ENCODE assay signal across 3 cellular contexts in genomic region chr22:40932396-40932795, GRCh38.
A peak's percentile ranks its signal among the peaks of the same experiment; 100 is the strongest.
TF ChIP-seq lines count a peak whose summit lies in the region.

No MANE protein-coding gene starts in this region.

TF ChIP-seq in A549, 52 proteins besides CTCF, POLR2A, EP300 and RAD21:
- TF ChIP-seq CEBPB (IDR thresholded peaks at IDR 0.05), result peak; percentile 67 to 79; a peak in 3 of 4 replicates
- TF ChIP-seq CBX2 (IDR thresholded peaks at IDR 0.05; ENCODE audit: borderline replicate concordance, low read depth), result no peak

TF ChIP-seq in H1, 55 proteins besides CTCF, POLR2A, EP300 and RAD21 (continued from another document):
- TF ChIP-seq CREB1 (IDR thresholded peaks at IDR 0.05), result no peak
- peak; percentile 88 for TF ChIP-seq CEBPB (IDR thresholded peaks at IDR 0.05; ENCODE audit: low read depth, low read length)

TF ChIP-seq in WTC11, 78 proteins besides CTCF, POLR2A, EP300 and RAD21:
- TF ChIP-seq USF2 (CRISPR knock-in tag; IDR thresholded peaks at IDR 0.05), result no peak
- no peak for TF ChIP-seq ATF1 (CRISPR knock-in tag; IDR thresholded peaks at IDR 0.05)
- no peak for TF ChIP-seq RORB (CRISPR knock-in tag; IDR thresholded peaks at IDR 0.05)
- no peak for TF ChIP-seq ZNF219 (CRISPR knock-in tag; IDR thresholded peaks at IDR 0.05; ENCODE audit: borderline replicate concordance)
- no peak for TF ChIP-seq AR (CRISPR knock-in tag; IDR thresholded peaks at IDR 0.05)
- TF ChIP-seq FOXP4 (CRISPR knock-in tag; IDR thresholded peaks at IDR 0.05), result no peak
- no peak for TF ChIP-seq NR3C1 (CRISPR knock-in tag; conservative IDR thresholded peaks at IDR 0.05; ENCODE audit: low read depth)
- TF ChIP-seq ERG (CRISPR knock-in tag; IDR thresholded peaks at IDR 0.05), result no peak
- no peak for TF ChIP-seq CBFB (CRISPR knock-in tag; IDR thresholded peaks at IDR 0.05; ENCODE audit: low read depth)
- TF ChIP-seq SMAD4 (CRISPR knock-in tag; IDR thresholded peaks at IDR 0.05), result no peak
- no peak for TF ChIP-seq NFYB (CRISPR knock-in tag; conservative IDR thresholded peaks at IDR 0.05; ENCODE audit: low read depth)
- no peak for TF ChIP-seq CREB1 (CRISPR knock-in tag; IDR thresholded peaks at IDR 0.05)
- no peak for TF ChIP-seq ATF2 (CRISPR knock-in tag; IDR thresholded peaks at IDR 0.05; ENCODE audit: borderline replicate concordance, low read depth)
- TF ChIP-seq E2F4 (CRISPR knock-in tag; IDR thresholded peaks at IDR 0.05; ENCODE audit: borderline replicate concordance, low read depth), result no peak
- no peak for TF ChIP-seq HMGXB4 (CRISPR knock-in tag; IDR thresholded peaks at IDR 0.05)
- no peak for TF ChIP-seq MAX (CRISPR knock-in tag; IDR thresholded peaks at IDR 0.05)
- TF ChIP-seq ESRRA (CRISPR knock-in tag; IDR thresholded peaks at IDR 0.05; ENCODE audit: borderline replicate concordance), result no peak
